In the genomic region with DNA sequence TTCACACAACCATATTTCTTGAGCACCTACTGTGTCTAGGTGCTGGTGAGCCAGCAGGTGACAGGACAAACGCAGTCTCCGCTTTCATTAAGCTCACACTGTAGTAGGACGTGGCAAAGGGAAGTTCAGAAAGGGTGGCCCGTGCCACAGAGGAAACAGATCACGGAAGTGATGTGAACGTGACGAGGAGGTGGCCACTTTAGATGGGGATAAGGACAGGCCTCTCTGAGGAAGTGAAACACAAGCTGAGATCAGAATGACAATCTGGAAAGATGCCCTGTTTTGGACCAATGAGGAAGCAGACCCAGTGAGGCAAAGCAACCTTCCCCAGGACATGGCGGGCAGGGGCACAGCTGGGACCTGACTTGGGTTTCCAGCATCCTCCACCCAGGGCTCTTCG, we compare ENCODE assay signal across 18 cellular contexts.
DNase-seq lines count a peak whose midpoint lies in the region; ATAC-seq, FAIRE-seq and TF ChIP-seq lines count a peak whose summit lies in the region.
"Had no signal": no experiment of that assay in that cellular context is flagged by ENCODE, and none has a peak within 500 bp of the region (broad histone marks: within the 10 kb centered on the region; RNA-seq: fewer than 3 reads in every experiment).

No MANE protein-coding gene starts in this region.

- WGBS in transverse colon (ENCODE audit: low coverage in 1 of 2), 2 donors: 65% methylated on average over 9 of the region's 9 CpGs; no CpG with 5 or more reads in 1 of the 2 donors

- TF ChIP-seq EP300 in transverse colon (IDR thresholded peaks at IDR 0.05; ENCODE audit: low read depth): no peak

- no peak for TF ChIP-seq POLR2A in transverse colon (IDR thresholded peaks at IDR 0.05)
- TF ChIP-seq POLR2A in H54 (IDR thresholded peaks at IDR 0.05; ENCODE audit: low read depth, low read length): no peak

- no peaks in the 10 kb centered on the region for H3K36me3 Mint-ChIP-seq in activated CD8-positive, alpha-beta T cell treated with anti-CD3 and anti-CD28 coated beads for 36 hours (ENCODE audit: low read depth)
- H3K36me3 Mint-ChIP-seq in activated CD8-positive, alpha-beta T cell treated with anti-CD3 and anti-CD28 coated beads, Interleukin-2, amount 10 ng/mL, durations not matched to agents 7 days and 5 days (ENCODE audit: low read depth): no peaks in the 10 kb centered on the region
- H3K36me3 Mint-ChIP-seq: activated CD8-positive, alpha-beta memory T cell treated with anti-CD3 and anti-CD28 coated beads, Interleukin-2, amount 10 ng/mL, durations not matched to agents 7 days and 5 days had no signal

- no peak overlapping the region for H3K27ac ChIP-seq in transverse colon
- H3K27ac ChIP-seq: esophagus muscularis mucosa, Peyer's patch had no signal

- TF ChIP-seq CTCF in activated CD8-positive, alpha-beta T cell treated with anti-CD3 and anti-CD28 coated beads for 36 hours (IDR thresholded peaks at IDR 0.05): no peak
- no peak for TF ChIP-seq CTCF in transverse colon (IDR thresholded peaks at IDR 0.05)

- peaks cover 19% of the 10 kb centered on the region for H3K27me3 Mint-ChIP-seq in activated CD8-positive, alpha-beta T cell treated with anti-CD3 and anti-CD28 coated beads for 36 hours
- peaks cover 15% of the 10 kb centered on the region for H3K27me3 Mint-ChIP-seq in activated CD8-positive, alpha-beta T cell treated with anti-CD3 and anti-CD28 coated beads, Interleukin-2, amount 10 ng/mL, durations not matched to agents 7 days and 5 days (ENCODE audit: low read depth)

- H3K9me3 Mint-ChIP-seq in activated CD8-positive, alpha-beta T cell treated with anti-CD3 and anti-CD28 coated beads for 36 hours: no peaks in the 10 kb centered on the region
- no peaks in the 10 kb centered on the region for H3K9me3 Mint-ChIP-seq in activated CD8-positive, alpha-beta T cell treated with anti-CD3 and anti-CD28 coated beads, Interleukin-2, amount 10 ng/mL, durations not matched to agents 7 days and 5 days (ENCODE audit: insufficient read depth)
- H3K9me3 Mint-ChIP-seq: CD4-positive, alpha-beta T cell; dendritic cell treated with granulocyte-macrophage colony-stimulating factor and Interleukin-4, amounts not matched to agents 40 ng/mL and 50 ng/mL, for 4 days had no signal

- H3K36me3 ChIP-seq in transverse colon: no peaks in the 10 kb centered on the region
- H3K36me3 ChIP-seq: esophagus muscularis mucosa, Peyer's patch had no signal

- H3K4me3 ChIP-seq in transverse colon: no peak overlapping the region
- H3K4me3 ChIP-seq: esophagus muscularis mucosa, Peyer's patch had no signal

- H3K27me3 ChIP-seq in transverse colon: peaks cover 61% of the 10 kb centered on the region

- intact Hi-C loops in activated CD8-positive, alpha-beta T cell treated with anti-CD3 and anti-CD28 coated beads for 36 hours (cut with micrococcal nuclease): no loop called here
- intact Hi-C loops in transverse colon (cut with DNase I; ENCODE audit: low total_unique reads): no loop called here

- peaks cover 0 to 8% (median 5%) of the 10 kb centered on the region in 4 donors for H3K4me1 ChIP-seq in transverse colon

- no peak overlapping the region for H3K27ac Mint-ChIP-seq in activated CD8-positive, alpha-beta T cell treated with anti-CD3 and anti-CD28 coated beads for 36 hours
- no peak overlapping the region for H3K27ac Mint-ChIP-seq in activated CD8-positive, alpha-beta T cell treated with anti-CD3 and anti-CD28 coated beads, Interleukin-2, amount 10 ng/mL, durations not matched to agents 7 days and 5 days
- H3K27ac Mint-ChIP-seq: activated CD8-positive, alpha-beta memory T cell treated with anti-CD3 and anti-CD28 coated beads, Interleukin-2, amount 10 ng/mL, durations not matched to agents 7 days and 5 days; CD4-positive, alpha-beta T cell; dendritic cell treated with granulocyte-macrophage colony-stimulating factor and Interleukin-4, amounts not matched to agents 40 ng/mL and 50 ng/mL, for 4 days had no signal

- no peak for DNase-seq in activated CD8-positive, alpha-beta T cell treated with anti-CD3 and anti-CD28 coated beads for 36 hours
- DNase-seq in activated CD8-positive, alpha-beta T cell treated with anti-CD3 and anti-CD28 coated beads, Interleukin-2, amount 10 ng/mL, durations not matched to agents 7 days and 5 days: no peak
- DNase-seq in RPMI8226 (peak; percentile 93), islet precursor cell (peak; percentile 38), transverse colon (peak; percentile 19), ureter (ENCODE audit: low spot score) (no peak), H54 (ENCODE audit: insufficient read length, low spot score) (no peak)
- DNase-seq: activated CD8-positive, alpha-beta memory T cell treated with anti-CD3 and anti-CD28 coated beads, Interleukin-2, amount 10 ng/mL, durations not matched to agents 7 days and 5 days; activated effector memory CD4-positive, alpha-beta T cell treated with anti-CD3 and anti-CD28 coated beads, Interleukin-2, amount 50 U/mL, for 16 hours; CD4-positive, alpha-beta T cell; DND-41; NCI-H2081 treated with DMSO at 0.1 percent for 48 hours; nucleus accumbens; stimulated activated CD4-positive, alpha-beta T cell treated with anti-CD3 and anti-CD28 coated beads, Interleukin-4, amount 100 ng/mL, for 1 hour had no signal

- peak; percentile 24 for ATAC-seq in activated CD8-positive, alpha-beta T cell treated with anti-CD3 and anti-CD28 coated beads for 36 hours
- no peak for ATAC-seq in activated CD8-positive, alpha-beta T cell treated with anti-CD3 and anti-CD28 coated beads, Interleukin-2, amount 10 ng/mL, durations not matched to agents 7 days and 5 days
- no peak for ATAC-seq in GM21423 (IDR thresholded peaks at IDR 0.05; ENCODE audit: unreplicated experiment)
- ATAC-seq: activated CD8-positive, alpha-beta memory T cell treated with anti-CD3 and anti-CD28 coated beads, Interleukin-2, amount 10 ng/mL, durations not matched to agents 7 days and 5 days had no signal

- no peaks in the 10 kb centered on the region for H3K4me1 Mint-ChIP-seq in activated CD8-positive, alpha-beta T cell treated with anti-CD3 and anti-CD28 coated beads for 36 hours (ENCODE audit: low read depth)
- H3K4me1 Mint-ChIP-seq in activated CD8-positive, alpha-beta T cell treated with anti-CD3 and anti-CD28 coated beads, Interleukin-2, amount 10 ng/mL, durations not matched to agents 7 days and 5 days (ENCODE audit: low read depth): no peaks in the 10 kb centered on the region
- H3K4me1 Mint-ChIP-seq: activated CD8-positive, alpha-beta memory T cell treated with anti-CD3 and anti-CD28 coated beads, Interleukin-2, amount 10 ng/mL, durations not matched to agents 7 days and 5 days had no signal

- H3K9me3 ChIP-seq in transverse colon: no peaks in the 10 kb centered on the region
- H3K9me3 ChIP-seq: esophagus muscularis mucosa, Peyer's patch had no signal

- CTCF ChIA-PET in activated CD8-positive, alpha-beta T cell treated with anti-CD3 and anti-CD28 coated beads for 36 hours (lab: Charles Lee): no interaction called here
- CTCF ChIA-PET in activated CD8-positive, alpha-beta T cell treated with anti-CD3 and anti-CD28 coated beads, Interleukin-2, amount 10 ng/mL, durations not matched to agents 7 days and 5 days (lab: Charles Lee): no interaction called here

- no peak for FAIRE-seq in H54 (lab: Jason Lieb, UNC)

- no peak overlapping the region for H3K4me3 Mint-ChIP-seq in activated CD8-positive, alpha-beta T cell treated with anti-CD3 and anti-CD28 coated beads for 36 hours
- no peak overlapping the region for H3K4me3 Mint-ChIP-seq in activated CD8-positive, alpha-beta T cell treated with anti-CD3 and anti-CD28 coated beads, Interleukin-2, amount 10 ng/mL, durations not matched to agents 7 days and 5 days
- H3K4me3 Mint-ChIP-seq: activated CD8-positive, alpha-beta memory T cell treated with anti-CD3 and anti-CD28 coated beads, Interleukin-2, amount 10 ng/mL, durations not matched to agents 7 days and 5 days; CD4-positive, alpha-beta T cell; dendritic cell treated with granulocyte-macrophage colony-stimulating factor and Interleukin-4, amounts not matched to agents 40 ng/mL and 50 ng/mL, for 4 days had no signal

- POLR2A ChIA-PET in activated CD8-positive, alpha-beta T cell treated with anti-CD3 and anti-CD28 coated beads for 36 hours (lab: Charles Lee): no interaction called here
- POLR2A ChIA-PET in activated CD8-positive, alpha-beta T cell treated with anti-CD3 and anti-CD28 coated beads, Interleukin-2, amount 10 ng/mL, durations not matched to agents 7 days and 5 days (lab: Charles Lee): interaction anchor here (0.6 kb wide), 1 partner anchor 340 kb away, joined by 5 read pairs; no protein-coding TSS in a partner anchor

- in situ Hi-C loops in transverse colon (cut with MboI; ENCODE audit: low pct_ligation_motif_present in 1 of 4, low pct_unique_long_range_greater_than_20kb in 1 of 4, low sequenced_read_pairs in 3 of 4): no loop called here

Comparison
In these comparisons a context has a peak if more than half of its experiments do, and no peak if none do; other contexts are left out.
1. DNase-seq: peak in RPMI8226 (single experiment), islet precursor cell (single experiment) and transverse colon (single experiment); none in activated CD8-positive, alpha-beta T cell treated with anti-CD3 and anti-CD28 coated beads for 36 hours (single experiment), activated CD8-positive, alpha-beta T cell treated with anti-CD3 and anti-CD28 coated beads, Interleukin-2, amount 10 ng/mL, durations not matched to agents 7 days and 5 days (single experiment), ureter (single experiment) and H54 (single experiment).